In genomic region chr1:229230136-229230892, GRCh38 we compare ENCODE assay signal across 1 cellular context.
A peak's percentile ranks its signal among the peaks of the same experiment; 100 is the strongest.
TF ChIP-seq lines count a peak whose summit lies in the region.

No MANE protein-coding gene starts in this region.

TF ChIP-seq in HEK293, 187 proteins besides CTCF, POLR2A, EP300 and RAD21 (continued from another document and continues in another):
- TF ChIP-seq, protein P1, sequence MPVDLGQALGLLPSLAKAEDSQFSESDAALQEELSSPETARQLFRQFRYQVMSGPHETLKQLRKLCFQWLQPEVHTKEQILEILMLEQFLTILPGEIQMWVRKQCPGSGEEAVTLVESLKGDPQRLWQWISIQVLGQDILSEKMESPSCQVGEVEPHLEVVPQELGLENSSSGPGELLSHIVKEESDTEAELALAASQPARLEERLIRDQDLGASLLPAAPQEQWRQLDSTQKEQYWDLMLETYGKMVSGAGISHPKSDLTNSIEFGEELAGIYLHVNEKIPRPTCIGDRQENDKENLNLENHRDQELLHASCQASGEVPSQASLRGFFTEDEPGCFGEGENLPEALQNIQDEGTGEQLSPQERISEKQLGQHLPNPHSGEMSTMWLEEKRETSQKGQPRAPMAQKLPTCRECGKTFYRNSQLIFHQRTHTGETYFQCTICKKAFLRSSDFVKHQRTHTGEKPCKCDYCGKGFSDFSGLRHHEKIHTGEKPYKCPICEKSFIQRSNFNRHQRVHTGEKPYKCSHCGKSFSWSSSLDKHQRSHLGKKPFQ (tag by site-specific recombination; IDR thresholded peaks at IDR 0.05) = peak; percentile 54; the same call in 1 of the 2 replicates
- TF ChIP-seq ZNF416 (tag by site-specific recombination; IDR thresholded peaks at IDR 0.05) (no peak), ZNF76 (tag by site-specific recombination; IDR thresholded peaks at IDR 0.05; ENCODE audit: borderline replicate concordance, low read depth) (peak; percentile 41; the same call in 1 of the 2 replicates), ZNF184 (tag by site-specific recombination; IDR thresholded peaks at IDR 0.05) (peak; percentile 46; the same call in 1 of the 2 replicates), ZBTB20 (tag by site-specific recombination; IDR thresholded peaks at IDR 0.05) (peak; percentile 71; the same call in 1 of the 2 replicates), SP3 (tag by site-specific recombination; IDR thresholded peaks at IDR 0.05) (no peak), ZNF19 (tag by site-specific recombination; IDR thresholded peaks at IDR 0.05; ENCODE audit: low read depth) (no peak), ZBTB1 (tag by site-specific recombination; IDR thresholded peaks at IDR 0.05) (peak; percentile 64; the same call in 1 of the 2 replicates), ZNF692 (tag by site-specific recombination; IDR thresholded peaks at IDR 0.05) (peak; percentile 62; the same call in 1 of the 2 replicates), ZNF621 (tag by site-specific recombination; IDR thresholded peaks at IDR 0.05) (no peak), ZNF561 (tag by site-specific recombination; IDR thresholded peaks at IDR 0.05; ENCODE audit: borderline replicate concordance) (peak; percentile 85; the same call in 1 of the 2 replicates), SETDB1 (IDR thresholded peaks at IDR 0.05; ENCODE audit: insufficient read length, low read length) (no peak), PRDM4 (tag by site-specific recombination; IDR thresholded peaks at IDR 0.05) (peak; percentile 87), AEBP2 (tag by site-specific recombination; IDR thresholded peaks at IDR 0.05; ENCODE audit: borderline replicate concordance) (no peak), ZNF16 (tag by site-specific recombination; IDR thresholded peaks at IDR 0.05; ENCODE audit: low read depth) (no peak), ZBTB44 (tag by site-specific recombination; IDR thresholded peaks at IDR 0.05) (no peak), PRDM1 (tag by site-specific recombination; IDR thresholded peaks at IDR 0.05) (peak; percentile 76), ZBTB17 (tag by site-specific recombination; IDR thresholded peaks at IDR 0.05) (peak; percentile 30; the same call in 1 of the 2 replicates), ZBTB48 (tag by site-specific recombination; IDR thresholded peaks at IDR 0.05) (no peak), ZBTB21 (tag by site-specific recombination; IDR thresholded peaks at IDR 0.05) (peak; percentile 62), KLF8 (tag by site-specific recombination; IDR thresholded peaks at IDR 0.05) (0 out of 2 replicates have a peak, but pooled peaks have one; percentile 58), ZNF521 (tag by site-specific recombination; IDR thresholded peaks at IDR 0.05) (no peak), ZNF501 (tag by site-specific recombination; IDR thresholded peaks at IDR 0.05) (0 out of 2 replicates have a peak, but pooled peaks have one; percentile 70), ZXDB (tag by site-specific recombination; IDR thresholded peaks at IDR 0.05) (peak; percentile 61; the same call in 1 of the 2 replicates), ZFP3 (tag by site-specific recombination; IDR thresholded peaks at IDR 0.05; ENCODE audit: low read depth) (0 out of 2 replicates have a peak, but pooled peaks have one; percentile 3), ZNF211 (tag by site-specific recombination; IDR thresholded peaks at IDR 0.05; ENCODE audit: low read depth) (no peak), YY2 (tag by site-specific recombination; IDR thresholded peaks at IDR 0.05) (no peak), ZBTB26 (tag by site-specific recombination; optimal IDR thresholded peaks at IDR 0.05) (no peak), ZNF514 (tag by site-specific recombination; IDR thresholded peaks at IDR 0.05) (no peak), WT1 (tag by site-specific recombination; IDR thresholded peaks at IDR 0.05) (peak; percentile 91), ZNF548 (tag by site-specific recombination; IDR thresholded peaks at IDR 0.05) (no peak), ZNF155 (tag by site-specific recombination; IDR thresholded peaks at IDR 0.05) (no peak), KLF1 (tag by site-specific recombination; IDR thresholded peaks at IDR 0.05) (no peak), BCL11B (tag by site-specific recombination; IDR thresholded peaks at IDR 0.05; ENCODE audit: low read depth) (no peak), IKZF3 (tag by site-specific recombination; IDR thresholded peaks at IDR 0.05) (peak; percentile 91), ZNF785 (tag by site-specific recombination; IDR thresholded peaks at IDR 0.05) (no peak), ZNF37A (tag by site-specific recombination; IDR thresholded peaks at IDR 0.05) (no peak), ZNF555 (tag by site-specific recombination; conservative IDR thresholded peaks at IDR 0.05) (no peak), ZIC2 (tag by site-specific recombination; IDR thresholded peaks at IDR 0.05) (peak; percentile 100), ZNF843 (tag by site-specific recombination; IDR thresholded peaks at IDR 0.05) (peak; percentile 85), ZNF530 (tag by site-specific recombination; IDR thresholded peaks at IDR 0.05; ENCODE audit: low read depth) (no peak), FEZF1 (tag by site-specific recombination; IDR thresholded peaks at IDR 0.05) (peak; percentile 84), ZNF747 (tag by site-specific recombination; IDR thresholded peaks at IDR 0.05) (no peak), ZNF175 (tag by site-specific recombination; IDR thresholded peaks at IDR 0.05) (no peak), ZNF629 (tag by site-specific recombination; IDR thresholded peaks at IDR 0.05) (peak; percentile 93)
- TF ChIP-seq, protein P2, sequence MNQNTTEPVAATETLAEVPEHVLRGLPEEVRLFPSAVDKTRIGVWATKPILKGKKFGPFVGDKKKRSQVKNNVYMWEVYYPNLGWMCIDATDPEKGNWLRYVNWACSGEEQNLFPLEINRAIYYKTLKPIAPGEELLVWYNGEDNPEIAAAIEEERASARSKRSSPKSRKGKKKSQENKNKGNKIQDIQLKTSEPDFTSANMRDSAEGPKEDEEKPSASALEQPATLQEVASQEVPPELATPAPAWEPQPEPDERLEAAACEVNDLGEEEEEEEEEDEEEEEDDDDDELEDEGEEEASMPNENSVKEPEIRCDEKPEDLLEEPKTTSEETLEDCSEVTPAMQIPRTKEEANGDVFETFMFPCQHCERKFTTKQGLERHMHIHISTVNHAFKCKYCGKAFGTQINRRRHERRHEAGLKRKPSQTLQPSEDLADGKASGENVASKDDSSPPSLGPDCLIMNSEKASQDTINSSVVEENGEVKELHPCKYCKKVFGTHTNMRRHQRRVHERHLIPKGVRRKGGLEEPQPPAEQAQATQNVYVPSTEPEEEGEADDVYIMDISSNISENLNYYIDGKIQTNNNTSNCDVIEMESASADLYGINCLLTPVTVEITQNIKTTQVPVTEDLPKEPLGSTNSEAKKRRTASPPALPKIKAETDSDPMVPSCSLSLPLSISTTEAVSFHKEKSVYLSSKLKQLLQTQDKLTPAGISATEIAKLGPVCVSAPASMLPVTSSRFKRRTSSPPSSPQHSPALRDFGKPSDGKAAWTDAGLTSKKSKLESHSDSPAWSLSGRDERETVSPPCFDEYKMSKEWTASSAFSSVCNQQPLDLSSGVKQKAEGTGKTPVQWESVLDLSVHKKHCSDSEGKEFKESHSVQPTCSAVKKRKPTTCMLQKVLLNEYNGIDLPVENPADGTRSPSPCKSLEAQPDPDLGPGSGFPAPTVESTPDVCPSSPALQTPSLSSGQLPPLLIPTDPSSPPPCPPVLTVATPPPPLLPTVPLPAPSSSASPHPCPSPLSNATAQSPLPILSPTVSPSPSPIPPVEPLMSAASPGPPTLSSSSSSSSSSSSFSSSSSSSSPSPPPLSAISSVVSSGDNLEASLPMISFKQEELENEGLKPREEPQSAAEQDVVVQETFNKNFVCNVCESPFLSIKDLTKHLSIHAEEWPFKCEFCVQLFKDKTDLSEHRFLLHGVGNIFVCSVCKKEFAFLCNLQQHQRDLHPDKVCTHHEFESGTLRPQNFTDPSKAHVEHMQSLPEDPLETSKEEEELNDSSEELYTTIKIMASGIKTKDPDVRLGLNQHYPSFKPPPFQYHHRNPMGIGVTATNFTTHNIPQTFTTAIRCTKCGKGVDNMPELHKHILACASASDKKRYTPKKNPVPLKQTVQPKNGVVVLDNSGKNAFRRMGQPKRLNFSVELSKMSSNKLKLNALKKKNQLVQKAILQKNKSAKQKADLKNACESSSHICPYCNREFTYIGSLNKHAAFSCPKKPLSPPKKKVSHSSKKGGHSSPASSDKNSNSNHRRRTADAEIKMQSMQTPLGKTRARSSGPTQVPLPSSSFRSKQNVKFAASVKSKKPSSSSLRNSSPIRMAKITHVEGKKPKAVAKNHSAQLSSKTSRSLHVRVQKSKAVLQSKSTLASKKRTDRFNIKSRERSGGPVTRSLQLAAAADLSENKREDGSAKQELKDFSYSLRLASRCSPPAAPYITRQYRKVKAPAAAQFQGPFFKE (tag by site-specific recombination; IDR thresholded peaks at IDR 0.05; ENCODE audit: borderline replicate concordance) = no peak
- TF ChIP-seq, protein P3, sequence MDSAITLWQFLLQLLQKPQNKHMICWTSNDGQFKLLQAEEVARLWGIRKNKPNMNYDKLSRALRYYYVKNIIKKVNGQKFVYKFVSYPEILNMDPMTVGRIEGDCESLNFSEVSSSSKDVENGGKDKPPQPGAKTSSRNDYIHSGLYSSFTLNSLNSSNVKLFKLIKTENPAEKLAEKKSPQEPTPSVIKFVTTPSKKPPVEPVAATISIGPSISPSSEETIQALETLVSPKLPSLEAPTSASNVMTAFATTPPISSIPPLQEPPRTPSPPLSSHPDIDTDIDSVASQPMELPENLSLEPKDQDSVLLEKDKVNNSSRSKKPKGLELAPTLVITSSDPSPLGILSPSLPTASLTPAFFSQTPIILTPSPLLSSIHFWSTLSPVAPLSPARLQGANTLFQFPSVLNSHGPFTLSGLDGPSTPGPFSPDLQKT (IDR thresholded peaks at IDR 0.05; ENCODE audit: borderline replicate concordance, low read depth, low read length) = no peak
- TF ChIP-seq, protein P4, sequence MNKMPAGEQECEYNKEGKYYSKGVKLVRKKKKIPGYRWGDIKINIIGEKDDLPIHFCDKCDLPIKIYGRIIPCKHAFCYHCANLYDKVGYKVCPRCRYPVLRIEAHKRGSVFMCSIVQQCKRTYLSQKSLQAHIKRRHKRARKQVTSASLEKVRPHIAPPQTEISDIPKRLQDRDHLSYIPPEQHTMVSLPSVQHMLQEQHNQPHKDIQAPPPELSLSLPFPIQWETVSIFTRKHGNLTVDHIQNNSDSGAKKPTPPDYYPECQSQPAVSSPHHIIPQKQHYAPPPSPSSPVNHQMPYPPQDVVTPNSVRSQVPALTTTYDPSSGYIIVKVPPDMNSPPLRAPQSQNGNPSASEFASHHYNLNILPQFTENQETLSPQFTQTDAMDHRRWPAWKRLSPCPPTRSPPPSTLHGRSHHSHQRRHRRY (tag by site-specific recombination; IDR thresholded peaks at IDR 0.05) = no peak
